Comparison of ENCODE assay signal across 9 cellular contexts in genomic region chr5:40687316-40687715, GRCh38. TPM values are rescaled to one million over a fixed set of nuclear protein-coding genes. Genes with fewer than 3 reads are reported as not detected.
DNase-seq lines count a peak whose midpoint lies in the region; FAIRE-seq and TF ChIP-seq lines count a peak whose summit lies in the region.
"Had no signal": no experiment of that assay in that cellular context is flagged by ENCODE, and none has a peak within 500 bp of the region (broad histone marks: within the 10 kb centered on the region; RNA-seq: fewer than 3 reads in every experiment).

No MANE protein-coding gene starts in this region.

- H3K36me3 Mint-ChIP-seq in T-helper 2 cell treated with Interferon-gamma antibody and Interleukin-4, amounts not matched to agents 5 μg/mL and 100 μg/mL, for 36 hours (ENCODE audit: low read depth), result peaks cover 92% of the 10 kb centered on the region

- H3K4me3 ChIP-seq in BE2C (ENCODE audit: low read depth, low read length) (no peak overlapping the region), hepatocyte (no peak overlapping the region)

- DNase-seq in HuH-7.5 (ENCODE audit: low spot score) (peak; percentile 12), fibroblast of gingiva (ENCODE audit: low read depth) (peak; percentile 35), BE2C (no peak), hepatocyte (ENCODE audit: low spot score) (no peak), D721Med (ENCODE audit: insufficient read length, low spot score) (no peak)
- no peak for DNase-seq in T-helper 2 cell treated with Interferon-gamma antibody and Interleukin-4, amounts not matched to agents 5 μg/mL and 100 μg/mL, for 36 hours (ENCODE audit: low spot score)
- DNase-seq in stimulated activated naive CD4-positive, alpha-beta T cell treated with Interleukin-2 at 50 U/mL for 16 hours (lab: John Stamatoyannopoulos, UW), result peak; percentile 34
- DNase-seq: NCI-H226 had no signal

- H4K20me1 ChIP-seq in hepatocyte (ENCODE audit: insufficient read depth, poor library complexity, severe bottlenecking), result no peaks in the 10 kb centered on the region

- no peak overlapping the region for H2AFZ ChIP-seq in hepatocyte

- H3K27ac ChIP-seq in hepatocyte, result no peak overlapping the region

- H3K27me3 ChIP-seq in BE2C (peaks cover 33% of the 10 kb centered on the region), hepatocyte (peaks cover 11% of the 10 kb centered on the region)

- WGBS in hepatocyte (ENCODE audit: low lambda C conversion rate, missing lambda C conversion rate), result 90% methylated on average over 7 of the region's 7 CpGs

- H3K36me3 ChIP-seq in BE2C, result no peaks in the 10 kb centered on the region
- H3K36me3 ChIP-seq in hepatocyte (replicated peaks; ENCODE audit: insufficient read depth, low read depth), result no peaks in the 10 kb centered on the region

- H3K79me2 ChIP-seq in hepatocyte, result no peaks in the 10 kb centered on the region

- H3K27ac Mint-ChIP-seq in T-helper 2 cell treated with Interferon-gamma antibody and Interleukin-4, amounts not matched to agents 5 μg/mL and 100 μg/mL, for 36 hours, result peak overlapping the region; percentile 78

- H3K9me3 Mint-ChIP-seq in T-helper 2 cell treated with Interferon-gamma antibody and Interleukin-4, amounts not matched to agents 5 μg/mL and 100 μg/mL, for 36 hours, result no peaks in the 10 kb centered on the region

- peaks cover 53% of the 10 kb centered on the region for H3K4me1 Mint-ChIP-seq in T-helper 2 cell treated with Interferon-gamma antibody and Interleukin-4, amounts not matched to agents 5 μg/mL and 100 μg/mL, for 36 hours (ENCODE audit: low read depth)

- H3K4me1 ChIP-seq in BE2C, result no peaks in the 10 kb centered on the region
- no peaks in the 10 kb centered on the region for H3K4me1 ChIP-seq in hepatocyte (ENCODE audit: insufficient read depth)

- no peak for FAIRE-seq in D721Med (lab: Jason Lieb, UNC)
- FAIRE-seq: urothelium cell line had no signal

- H3K4me3 Mint-ChIP-seq in T-helper 2 cell treated with Interferon-gamma antibody and Interleukin-4, amounts not matched to agents 5 μg/mL and 100 μg/mL, for 36 hours, result peak overlapping the region; percentile 93

- H3K9me3 ChIP-seq in BE2C (no peaks in the 10 kb centered on the region), hepatocyte (ENCODE audit: low read depth) (no peaks in the 10 kb centered on the region)

- no peaks in the 10 kb centered on the region for H3K27me3 Mint-ChIP-seq in T-helper 2 cell treated with Interferon-gamma antibody and Interleukin-4, amounts not matched to agents 5 μg/mL and 100 μg/mL, for 36 hours (ENCODE audit: low read depth)

- H3K9me2 ChIP-seq in hepatocyte (replicated peaks; ENCODE audit: insufficient read depth), result no peaks in the 10 kb centered on the region

- TF ChIP-seq CTCF in BE2C (IDR thresholded peaks at IDR 0.05; ENCODE audit: low read depth, low read length) (no peak), hepatocyte (IDR thresholded peaks at IDR 0.05; ENCODE audit: poor library complexity) (no peak), D721Med (IDR thresholded peaks at IDR 0.05; ENCODE audit: insufficient read depth, missing control alignments) (no peak)

- H3K4me2 ChIP-seq in hepatocyte, result no peak overlapping the region

RNA-seq across cellular contexts. Expression of gene PTGER4, which starts 7.6 kb away (rescaled TPM):
- polyA plus RNA-seq in BE2C (2012; ENCODE audit: insufficient read depth, insufficient read length, low read depth), result not detected
- 1.4 and 7.1 TPM in 2 replicates for total RNA-seq in hepatocyte
- polyA plus RNA-seq in hepatocyte, result 1.4 and 3.6 TPM in 2 replicates

Comparison
In these comparisons a context has a peak if more than half of its experiments do, and no peak if none do; other contexts are left out.
1. DNase-seq: peak in HuH-7.5 (single experiment), fibroblast of gingiva (single experiment) and stimulated activated naive CD4-positive, alpha-beta T cell treated with Interleukin-2 at 50 U/mL for 16 hours (single experiment); none in T-helper 2 cell treated with Interferon-gamma antibody and Interleukin-4, amounts not matched to agents 5 μg/mL and 100 μg/mL, for 36 hours (single experiment), BE2C (single experiment), hepatocyte (single experiment) and D721Med (single experiment).